ENCODE assay signal across 11 cellular contexts in the genomic region with DNA sequence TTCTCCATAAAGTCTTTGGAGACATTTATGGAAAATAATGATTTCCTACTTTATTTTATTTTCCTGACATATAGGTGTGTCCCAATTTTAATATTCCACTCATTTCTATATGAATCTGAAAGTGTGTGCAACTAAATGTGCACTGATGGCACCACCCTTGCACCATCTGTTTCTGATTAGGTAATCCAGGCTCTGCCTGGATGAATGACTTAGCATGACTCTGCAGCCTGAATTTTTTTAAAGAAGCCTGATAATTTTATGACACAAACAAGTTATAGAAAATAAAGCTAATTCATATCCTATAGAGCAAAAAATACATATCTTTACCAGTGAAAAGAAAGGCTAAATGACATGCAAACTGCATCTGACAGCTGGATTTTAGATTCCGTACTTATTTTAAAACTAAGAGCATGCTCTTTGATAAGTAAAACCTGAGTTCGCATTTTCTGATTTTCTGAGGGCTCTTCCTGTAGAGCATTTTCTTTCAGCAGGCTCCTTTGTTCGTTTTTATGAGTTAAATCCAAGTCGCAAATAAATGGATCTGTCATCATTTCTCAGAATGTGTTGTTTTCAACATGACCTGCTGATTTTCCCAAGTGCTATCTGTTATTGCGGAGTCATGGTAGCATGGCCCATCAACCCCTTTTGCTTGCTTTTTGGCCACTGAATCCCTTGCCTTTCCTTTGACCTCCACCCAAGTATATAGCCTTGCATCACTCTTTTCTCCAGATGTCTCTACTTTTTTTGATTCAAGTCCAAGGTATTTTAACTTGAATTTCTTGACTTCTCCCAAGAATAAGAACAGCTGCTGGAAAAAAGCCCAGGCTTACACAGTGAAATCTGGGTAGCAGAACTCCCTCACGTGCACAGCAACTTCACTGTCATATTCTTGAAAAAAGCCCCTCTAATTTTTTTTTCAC. TPM values are rescaled to one million over a fixed set of nuclear protein-coding genes. Genes with fewer than 3 reads are reported as not detected.
DNase-seq lines count a peak whose midpoint lies in the region; ATAC-seq and TF ChIP-seq lines count a peak whose summit lies in the region.
"Had no signal": no experiment of that assay in that cellular context is flagged by ENCODE, and none has a peak within 500 bp of the region (broad histone marks: within the 10 kb centered on the region; RNA-seq: fewer than 3 reads in every experiment).

No MANE protein-coding gene starts in this region.

- peaks cover 7% of the 10 kb centered on the region for H3F3A ChIP-seq in smooth muscle cell (ENCODE audit: low read depth)

- TF ChIP-seq POLR2A in gastroesophageal sphincter (IDR thresholded peaks at IDR 0.05) (no peak), prostate gland (IDR thresholded peaks at IDR 0.05) (no peak)

- peak overlapping the region; percentile 32 for H2AFZ ChIP-seq in smooth muscle cell (ENCODE audit: low read depth)

- H3K36me3 ChIP-seq in gastroesophageal sphincter (no peaks in the 10 kb centered on the region), smooth muscle cell (ENCODE audit: low read depth) (no peaks in the 10 kb centered on the region), prostate gland (no peaks in the 10 kb centered on the region)

- no peaks in the 10 kb centered on the region for H4K20me1 ChIP-seq in smooth muscle cell (ENCODE audit: low read depth)

- peak; percentile 87 for ATAC-seq in gastroesophageal sphincter
- ATAC-seq in GM18870 (IDR thresholded peaks at IDR 0.05; ENCODE audit: unreplicated experiment): no peak
- ATAC-seq in HG03565 (IDR thresholded peaks at IDR 0.05; ENCODE audit: unreplicated experiment): no peak

- H3K4me1 ChIP-seq in gastroesophageal sphincter: no peaks in the 10 kb centered on the region
- H3K4me1 ChIP-seq in smooth muscle cell (ENCODE audit: low read depth): peaks cover 12% of the 10 kb centered on the region
- no peaks in the 10 kb centered on the region for H3K4me1 ChIP-seq in prostate gland (replicated peaks)

- no peak overlapping the region for H3K9ac ChIP-seq in smooth muscle cell (ENCODE audit: low read depth)

- intact Hi-C loops in prostate gland (cut with DNase I): no loop called here

- no peaks in the 10 kb centered on the region for H3K9me3 ChIP-seq in gastroesophageal sphincter
- H3K9me3 ChIP-seq in smooth muscle cell (replicated peaks; ENCODE audit: low read depth): no peaks in the 10 kb centered on the region
- no peaks in the 10 kb centered on the region for H3K9me3 ChIP-seq in prostate gland

- no peak for TF ChIP-seq EP300 in gastroesophageal sphincter (IDR thresholded peaks at IDR 0.05)

- H3K4me3 ChIP-seq in gastroesophageal sphincter (no peak overlapping the region), smooth muscle cell (no peak overlapping the region), prostate gland (no peak overlapping the region)

- no peak for TF ChIP-seq CTCF in gastroesophageal sphincter (IDR thresholded peaks at IDR 0.05)
- no peak for TF ChIP-seq CTCF in smooth muscle cell (IDR thresholded peaks at IDR 0.05; ENCODE audit: borderline replicate concordance, insufficient read depth, poor library complexity, severe bottlenecking)
- no peak for TF ChIP-seq CTCF in prostate gland (IDR thresholded peaks at IDR 0.05)

- peak overlapping the region in 1 of 4 donors; percentile 16 for H3K27ac ChIP-seq in gastroesophageal sphincter
- peak overlapping the region; percentile 57 for H3K27ac ChIP-seq in smooth muscle cell (ENCODE audit: low read depth)
- no peak overlapping the region for H3K27ac ChIP-seq in prostate gland

- H3K27me3 ChIP-seq in gastroesophageal sphincter (no peaks in the 10 kb centered on the region), smooth muscle cell (ENCODE audit: low read depth) (no peaks in the 10 kb centered on the region), prostate gland (replicated peaks; ENCODE audit: insufficient read depth) (no peaks in the 10 kb centered on the region)

- no peaks in the 10 kb centered on the region for H3K79me2 ChIP-seq in smooth muscle cell (ENCODE audit: low read depth)

- WGBS in gastroesophageal sphincter (ENCODE audit: low coverage in 1 of 2), 2 donors: 45 to 72% methylated on average over 6 of the region's 6 CpGs
- WGBS in smooth muscle cell (ENCODE audit: low lambda C conversion rate): 40% methylated on average over 6 of the region's 6 CpGs
- WGBS in prostate gland: 35% methylated on average over 6 of the region's 6 CpGs

- peak; percentile 86 for DNase-seq in GM04503 (ENCODE audit: low read depth)
- DNase-seq in SKM-1 (lab: John Stamatoyannopoulos, UW; ENCODE audit: unreplicated experiment): peak; percentile 54
- no peak for DNase-seq in smooth muscle cell (lab: John Stamatoyannopoulos, UW; ENCODE audit: unreplicated experiment)
- no peak for DNase-seq in prostate gland (ENCODE audit: low spot score)
- no peak for DNase-seq in NK-92 (lab: John Stamatoyannopoulos, UW; ENCODE audit: unreplicated experiment)
- DNase-seq: activated CD4-positive, alpha-beta T cell treated with anti-CD3 and anti-CD28 coated beads, Interleukin-2, amount 50 U/mL, for 48 hours; kidney glomerular epithelial cell; trophoblast cell had no signal

- peak overlapping the region; percentile 52 for H3K4me2 ChIP-seq in smooth muscle cell

RNA-seq across cellular contexts. Expression of a gene that starts 52.8 kb away (rescaled TPM):
- total RNA-seq in gastroesophageal sphincter: 10 to 100 TPM; 16.3 to 29.5 (median 18.5) TPM
- total RNA-seq in smooth muscle cell: 18.2 and 24.0 TPM in 2 replicates
- polyA plus RNA-seq in smooth muscle cell: 18.7 and 19.5 TPM in 2 replicates
- 10 to 100 TPM; 15.8 to 29.3 TPM for total RNA-seq in prostate gland

Comparison
In these comparisons a context has a peak if more than half of its experiments do, and no peak if none do; other contexts are left out.
1. DNase-seq: peak in GM04503 (single experiment) and SKM-1 (single experiment); none in smooth muscle cell (single experiment), prostate gland (single experiment) and NK-92 (single experiment).